Comparison of ENCODE assay signal across 17 cellular contexts in genomic region chr7:38975944-38976392, GRCh38. TPM values are rescaled to one million over a fixed set of nuclear protein-coding genes. Genes with fewer than 3 reads are reported as not detected.
A peak's percentile ranks its signal among the peaks of the same experiment; 100 is the strongest.
DNase-seq lines count a peak whose midpoint lies in the region; ATAC-seq and TF ChIP-seq lines count a peak whose summit lies in the region.
"Had no signal": no experiment of that assay in that cellular context is flagged by ENCODE, and none has a peak within 500 bp of the region (broad histone marks: within the 10 kb centered on the region; RNA-seq: fewer than 3 reads in every experiment).

No MANE protein-coding gene starts in this region.

- H3K9me3 ChIP-seq in ectodermal cell (ENCODE audit: control insufficient read depth, low read length) (no peaks in the 10 kb centered on the region), vagina (no peaks in the 10 kb centered on the region), A673 (ENCODE audit: low read depth, low read length, poor library complexity, severe bottlenecking) (no peaks in the 10 kb centered on the region)
- H3K9me3 ChIP-seq: esophagus squamous epithelium, SJCRH30 had no signal

- no peak for DNase-seq in natural killer cell treated with Interleukin-12 subunit alpha and Interleukin-12 subunit beta and Interleukin-15 and Interleukin-18, amount 100 ng/mL, for 72 hours (ENCODE audit: low spot score)
- DNase-seq in natural killer cell, result no peak
- peak; percentile 21 to 40 for DNase-seq in mesothelial cell of epicardium (ENCODE audit: low spot score in 2 of 2, unreplicated experiment in 2 of 2)
- DNase-seq in vagina (ENCODE audit: extremely low spot score in 2 of 2), result no peak
- DNase-seq in A673 (ENCODE audit: low spot score), result no peak
- no peak for DNase-seq in COR-L47 (lab: John Stamatoyannopoulos, UW)
- DNase-seq: activated CD4-positive, alpha-beta T cell treated with anti-CD3 and anti-CD28 coated beads for 48 hours; esophagus squamous epithelium; NCI-H446; SJCRH30; stimulated activated CD4-positive, alpha-beta T cell treated with anti-CD3 and anti-CD28 coated beads, Interleukin-12 subunit alpha, Interleukin-12 subunit beta, amount 100 ng/mL, for 4 hours; stimulated activated naive CD4-positive, alpha-beta T cell treated with Interleukin-2 at 50 U/mL for 16 hours had no signal

- WGBS in ectodermal cell, 2 experiments, result 9 to 11% methylated on average over 38 of the region's 38 CpGs

- peak overlapping the region; percentile 39 for H3K4me3 ChIP-seq in ectodermal cell (ENCODE audit: insufficient read depth, low read depth, low read length)
- peak overlapping the region; percentile 32 to 40 for H3K4me3 ChIP-seq in vagina
- no peak overlapping the region for H3K4me3 ChIP-seq in A673 (ENCODE audit: low read depth, low read length, poor library complexity, severe bottlenecking)
- H3K4me3 ChIP-seq: BLaER1 treated with 17β-estradiol and CSF1 and Interleukin-3, amounts not matched to agents 10 nM and 100 nM; SJCRH30 had no signal

- H3K36me3 Mint-ChIP-seq in natural killer cell treated with Interleukin-12 subunit alpha and Interleukin-12 subunit beta and Interleukin-15 and Interleukin-18, amount 100 ng/mL, for 72 hours, result no peaks in the 10 kb centered on the region
- H3K36me3 Mint-ChIP-seq in natural killer cell (no peaks in the 10 kb centered on the region), mesothelial cell of epicardium (no peaks in the 10 kb centered on the region)
- H3K36me3 Mint-ChIP-seq: activated naive CD8-positive, alpha-beta T cell; memory B cell had no signal

- TF ChIP-seq CTCF in natural killer cell (IDR thresholded peaks at IDR 0.05) (no peak), mesothelial cell of epicardium (IDR thresholded peaks at IDR 0.05; ENCODE audit: unreplicated experiment) (no peak), vagina (IDR thresholded peaks at IDR 0.05) (no peak), A673 (conservative IDR thresholded peaks at IDR 0.05; ENCODE audit: low read depth, low read length) (no peak)

- no peaks in the 10 kb centered on the region for H3K9me3 Mint-ChIP-seq in natural killer cell treated with Interleukin-12 subunit alpha and Interleukin-12 subunit beta and Interleukin-15 and Interleukin-18, amount 100 ng/mL, for 72 hours
- H3K9me3 Mint-ChIP-seq in natural killer cell, result no peaks in the 10 kb centered on the region
- no peaks in the 10 kb centered on the region for H3K9me3 Mint-ChIP-seq in mesothelial cell of epicardium

- TF ChIP-seq POLR2A in vagina (IDR thresholded peaks at IDR 0.05), result no peak

- no peaks in the 10 kb centered on the region for H3K4me1 Mint-ChIP-seq in natural killer cell treated with Interleukin-12 subunit alpha and Interleukin-12 subunit beta and Interleukin-15 and Interleukin-18, amount 100 ng/mL, for 72 hours (ENCODE audit: low read depth in 2 of 2)
- H3K4me1 Mint-ChIP-seq in natural killer cell (no peaks in the 10 kb centered on the region), mesothelial cell of epicardium (peaks cover 7% of the 10 kb centered on the region)

- CTCF ChIA-PET in A673 (lab: Charles Lee), result no interaction called here

- ATAC-seq in natural killer cell treated with Interleukin-12 subunit alpha and Interleukin-12 subunit beta and Interleukin-15 and Interleukin-18, amount 100 ng/mL, for 72 hours, result peak; percentile 36 to 43
- ATAC-seq in natural killer cell, result no peak
- ATAC-seq in HG03095 (IDR thresholded peaks at IDR 0.05; ENCODE audit: unreplicated experiment), result no peak

- BruUV-seq in A673 (replicated peaks; lab: Mats Ljungman, UMichigan), result no TSS peak

- no peak overlapping the region for H3K27ac Mint-ChIP-seq in natural killer cell treated with Interleukin-12 subunit alpha and Interleukin-12 subunit beta and Interleukin-15 and Interleukin-18, amount 100 ng/mL, for 72 hours
- H3K27ac Mint-ChIP-seq in natural killer cell (no peak overlapping the region), mesothelial cell of epicardium (no peak overlapping the region)
- H3K27ac Mint-ChIP-seq: activated naive CD8-positive, alpha-beta T cell; memory B cell had no signal

- H3K4me1 ChIP-seq in ectodermal cell (ENCODE audit: control insufficient read depth, insufficient read depth, low read length) (peaks cover 9% of the 10 kb centered on the region), vagina (peaks cover 9% of the 10 kb centered on the region), A673 (ENCODE audit: insufficient read depth, low read length, poor library complexity, severe bottlenecking) (no peaks in the 10 kb centered on the region)

- no peak overlapping the region for H3K27ac ChIP-seq in ectodermal cell (ENCODE audit: insufficient read depth, low read depth, low read length, poor library complexity, severe bottlenecking)
- no peak overlapping the region for H3K27ac ChIP-seq in vagina
- H3K27ac ChIP-seq in A673 (ENCODE audit: low read depth, low read length, poor library complexity, severe bottlenecking), result no peak overlapping the region
- H3K27ac ChIP-seq: BLaER1 treated with 17β-estradiol and CSF1 and Interleukin-3, amounts not matched to agents 10 nM and 100 nM; esophagus squamous epithelium; SJCRH30 had no signal

- H3K27me3 Mint-ChIP-seq in natural killer cell treated with Interleukin-12 subunit alpha and Interleukin-12 subunit beta and Interleukin-15 and Interleukin-18, amount 100 ng/mL, for 72 hours, result peaks cover 40 to 74% of the 10 kb centered on the region in 2 donors
- peaks cover 31 to 77% of the 10 kb centered on the region in 2 donors for H3K27me3 Mint-ChIP-seq in natural killer cell (ENCODE audit: low read depth in 2 of 2)
- peaks cover 56% of the 10 kb centered on the region for H3K27me3 Mint-ChIP-seq in mesothelial cell of epicardium (ENCODE audit: low read depth)

- POLR2A ChIA-PET in A673 (lab: Charles Lee; ENCODE audit: low non-redundant PET), result no interaction called here

- H3K36me3 ChIP-seq in ectodermal cell (ENCODE audit: control insufficient read depth, insufficient read depth, low read length) (no peaks in the 10 kb centered on the region), vagina (no peaks in the 10 kb centered on the region), A673 (ENCODE audit: insufficient read depth, low read length, poor library complexity, severe bottlenecking) (no peaks in the 10 kb centered on the region)
- H3K36me3 ChIP-seq: BLaER1 treated with 17β-estradiol and CSF1 and Interleukin-3, amounts not matched to agents 10 nM and 100 nM; esophagus squamous epithelium; SJCRH30 had no signal

- no peak overlapping the region for H3K4me3 Mint-ChIP-seq in natural killer cell treated with Interleukin-12 subunit alpha and Interleukin-12 subunit beta and Interleukin-15 and Interleukin-18, amount 100 ng/mL, for 72 hours
- H3K4me3 Mint-ChIP-seq in natural killer cell (no peak overlapping the region), mesothelial cell of epicardium (peak overlapping the region; percentile 65)
- H3K4me3 Mint-ChIP-seq: activated naive CD8-positive, alpha-beta T cell; memory B cell had no signal

- H3K27me3 ChIP-seq in ectodermal cell (ENCODE audit: control insufficient read depth, insufficient read depth, low read length, poor library complexity, severe bottlenecking), result peaks cover 9% of the 10 kb centered on the region
- H3K27me3 ChIP-seq in vagina, result no peaks in the 10 kb centered on the region
- peaks cover 93% of the 10 kb centered on the region for H3K27me3 ChIP-seq in A673 (replicated peaks; ENCODE audit: insufficient read depth, low read depth, low read length, poor library complexity)
- H3K27me3 ChIP-seq: BLaER1 treated with 17β-estradiol and CSF1 and Interleukin-3, amounts not matched to agents 10 nM and 100 nM; SJCRH30 had no signal

- intact Hi-C loops in natural killer cell (cut with micrococcal nuclease) (no loop called here), vagina (cut with DNase I) (no loop called here), A673 (cut with micrococcal nuclease; ENCODE audit: unreplicated experiment) (no loop called here)

RNA-seq across cellular contexts. Expression of gene POU6F2, which starts 1.7 kb away (rescaled TPM):
- total RNA-seq in natural killer cell treated with Interleukin-12 subunit alpha and Interleukin-12 subunit beta and Interleukin-15 and Interleukin-18, amount 100 ng/mL, for 72 hours, result under 1 TPM; 0.24 to 0.28 TPM
- under 1 TPM in 2 of 3 donors, not detected in 1; 0.28 to 0.29 TPM for total RNA-seq in natural killer cell
- polyA plus RNA-seq in ectodermal cell (2013, experiment 1 of 4), result 3.8 TPM
- 5.2 TPM for polyA plus RNA-seq in ectodermal cell (2013, experiment 2 of 4)
- polyA plus RNA-seq in ectodermal cell (2013, experiment 3 of 4), result 2.6 TPM
- polyA plus RNA-seq in ectodermal cell (2013, experiment 4 of 4), result 3.4 TPM
- 8.1 to 9.2 TPM (median 8.6 TPM) in 3 replicates for total RNA-seq in mesothelial cell of epicardium
- not detected for total RNA-seq in vagina
- not detected in 2 replicates for total RNA-seq in A673 (2021)
- total RNA-seq: SJCRH30 had no signal

Comparison
In these comparisons a context has a peak if more than half of its experiments do, and no peak if none do; other contexts are left out.
1. ATAC-seq: peak in natural killer cell treated with Interleukin-12 subunit alpha and Interleukin-12 subunit beta and Interleukin-15 and Interleukin-18, amount 100 ng/mL, for 72 hours (2 of 2); none in natural killer cell (0 of 3) and HG03095 (single experiment).
2. DNase-seq: peak in mesothelial cell of epicardium (2 of 2); none in natural killer cell treated with Interleukin-12 subunit alpha and Interleukin-12 subunit beta and Interleukin-15 and Interleukin-18, amount 100 ng/mL, for 72 hours (single experiment), natural killer cell (single experiment), vagina (0 of 2), A673 (single experiment) and COR-L47 (single experiment).